In the genomic region with DNA sequence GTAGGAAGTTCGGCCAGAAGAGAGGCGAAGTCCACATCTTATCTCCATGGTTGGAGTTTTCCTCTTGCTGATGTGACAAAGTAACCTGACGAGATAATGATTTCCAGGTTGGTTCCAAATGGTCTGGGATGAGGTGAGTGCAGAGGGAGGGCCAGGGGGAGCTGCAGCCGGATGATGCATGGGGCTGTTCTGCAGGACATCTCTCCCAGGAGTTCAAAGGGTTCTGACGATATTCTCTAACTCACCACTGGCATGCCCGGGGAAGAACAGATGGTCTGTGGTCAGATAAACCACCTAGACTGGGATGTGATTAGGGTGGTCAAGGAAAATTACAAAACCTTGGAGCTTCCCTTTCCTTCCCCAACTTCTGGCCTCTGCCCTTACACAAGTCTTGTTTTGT, we compare ENCODE assay signal across 27 cellular contexts.
DNase-seq lines count a peak whose midpoint lies in the region; ATAC-seq and TF ChIP-seq lines count a peak whose summit lies in the region.
"Had no signal": no experiment of that assay in that cellular context is flagged by ENCODE, and none has a peak within 500 bp of the region (broad histone marks: within the 10 kb centered on the region; RNA-seq: fewer than 3 reads in every experiment).

No MANE protein-coding gene starts in this region.

- H3K4me1 Mint-ChIP-seq in Caco-2 (ENCODE audit: low read depth, unreplicated experiment) (peaks cover 10% of the 10 kb centered on the region), endodermal cell (peaks cover 32% of the 10 kb centered on the region), nephron (peaks cover 31% of the 10 kb centered on the region)
- H3K4me1 Mint-ChIP-seq in activated T-helper 17 cell treated with anti-CD3 and anti-CD28 coated beads, Interleukin-2, amount 50 U/mL, for 72 hours, result no peaks in the 10 kb centered on the region
- H3K4me1 Mint-ChIP-seq: activated B cell treated with CpG ODN at 0.5 μM for 24 hours; B cell; stimulated activated effector memory CD8-positive, alpha-beta T cell treated with anti-CD3 and anti-CD28 coated beads, Interleukin-12 subunit alpha, Interleukin-12 subunit beta, amount 100 ng/mL, for 72 hours had no signal

- peaks cover 32% of the 10 kb centered on the region for H3K4me1 ChIP-seq in Caco-2
- peaks cover 3% of the 10 kb centered on the region for H3K4me1 ChIP-seq in endodermal cell (ENCODE audit: control insufficient read depth, insufficient read depth, low read length)

- no peaks in the 10 kb centered on the region for H3K36me3 ChIP-seq in Caco-2 (ENCODE audit: control insufficient read depth, insufficient read depth, low read length)
- H3K36me3 ChIP-seq in endodermal cell (ENCODE audit: control insufficient read depth, insufficient read depth, low read length), result no peaks in the 10 kb centered on the region
- H3K36me3 ChIP-seq: brain microvascular endothelial cell, lower lobe of right lung had no signal

- CTCF ChIA-PET in Caco-2 (lab: Charles Lee), result no interaction called here

- H3K9me3 ChIP-seq in Caco-2 (no peaks in the 10 kb centered on the region; the same call in 1 of the 2 replicates), endodermal cell (ENCODE audit: control insufficient read depth, low read length) (no peaks in the 10 kb centered on the region)
- H3K9me3 ChIP-seq: lower lobe of right lung had no signal

- no peak for ATAC-seq in GM21529 (IDR thresholded peaks at IDR 0.05; ENCODE audit: unreplicated experiment)
- ATAC-seq in activated T-helper 17 cell treated with anti-CD3 and anti-CD28 coated beads, Interleukin-2, amount 50 U/mL, for 72 hours (replicated peaks), result no peak
- ATAC-seq: esophagus mucosa; HepG2; lower lobe of right lung; stimulated activated effector memory CD8-positive, alpha-beta T cell treated with anti-CD3 and anti-CD28 coated beads, Interleukin-12 subunit alpha, Interleukin-12 subunit beta, amount 100 ng/mL, for 72 hours had no signal

- no peaks in the 10 kb centered on the region for H3K27me3 Mint-ChIP-seq in Caco-2 (ENCODE audit: insufficient read depth, unreplicated experiment)
- peaks cover 10% of the 10 kb centered on the region for H3K27me3 Mint-ChIP-seq in endodermal cell (ENCODE audit: insufficient read depth)
- peaks cover 10% of the 10 kb centered on the region for H3K27me3 Mint-ChIP-seq in nephron (ENCODE audit: low read depth)
- H3K27me3 Mint-ChIP-seq in activated T-helper 17 cell treated with anti-CD3 and anti-CD28 coated beads, Interleukin-2, amount 50 U/mL, for 72 hours, result no peaks in the 10 kb centered on the region

- WGBS in endodermal cell (ENCODE audit: insufficient coverage in 1 of 2, insufficient read length in 1 of 2), 2 experiments, result 84 to 88% methylated on average over 2 to 6 of the region's 6 CpGs

- no peak for TF ChIP-seq CTCF in Caco-2 (IDR thresholded peaks at IDR 0.05; ENCODE audit: insufficient read depth in 1 of 2, low read depth in 1 of 2, low read length in 1 of 2, severe bottlenecking in 1 of 2, unreplicated experiment in 1 of 2)
- no peak for TF ChIP-seq CTCF in endodermal cell (conservative IDR thresholded peaks at IDR 0.05)
- TF ChIP-seq CTCF in nephron (IDR thresholded peaks at IDR 0.05; ENCODE audit: unreplicated experiment in 3 of 3), result no peak

- no peak overlapping the region for H3K27ac ChIP-seq in endodermal cell (ENCODE audit: low read depth, low read length)
- H3K27ac ChIP-seq: brain microvascular endothelial cell, lower lobe of right lung had no signal

- peak overlapping the region; percentile 15 for H3K27ac Mint-ChIP-seq in Caco-2 (ENCODE audit: unreplicated experiment)
- H3K27ac Mint-ChIP-seq in endodermal cell, result peak overlapping the region; percentile 60
- peak overlapping the region in 2 of 3 experiments; percentile 5 to 13 for H3K27ac Mint-ChIP-seq in nephron
- no peak overlapping the region for H3K27ac Mint-ChIP-seq in activated T-helper 17 cell treated with anti-CD3 and anti-CD28 coated beads, Interleukin-2, amount 50 U/mL, for 72 hours
- H3K27ac Mint-ChIP-seq: activated B cell treated with CpG ODN at 0.5 μM for 24 hours; activated naive CD8-positive, alpha-beta T cell; B cell; stimulated activated effector memory CD8-positive, alpha-beta T cell treated with anti-CD3 and anti-CD28 coated beads, Interleukin-12 subunit alpha, Interleukin-12 subunit beta, amount 100 ng/mL, for 72 hours had no signal

- H3K36me3 Mint-ChIP-seq in Caco-2 (ENCODE audit: insufficient read depth, unreplicated experiment) (peaks cover 13% of the 10 kb centered on the region), endodermal cell (ENCODE audit: low read depth) (no peaks in the 10 kb centered on the region), nephron (ENCODE audit: low read depth) (no peaks in the 10 kb centered on the region)
- no peaks in the 10 kb centered on the region for H3K36me3 Mint-ChIP-seq in activated T-helper 17 cell treated with anti-CD3 and anti-CD28 coated beads, Interleukin-2, amount 50 U/mL, for 72 hours (ENCODE audit: low read depth)
- H3K36me3 Mint-ChIP-seq: activated naive CD8-positive, alpha-beta T cell; stimulated activated effector memory CD8-positive, alpha-beta T cell treated with anti-CD3 and anti-CD28 coated beads, Interleukin-12 subunit alpha, Interleukin-12 subunit beta, amount 100 ng/mL, for 72 hours had no signal

- DNase-seq in Caco-2, result peak; percentile 26 to 56
- DNase-seq in RPMI7951 (ENCODE audit: low read depth), result peak; percentile 99
- no peak for DNase-seq in endodermal cell
- no peak for DNase-seq in C1 segment of cervical spinal cord (lab: John Stamatoyannopoulos, UW)
- no peak for DNase-seq in stimulated activated CD4-positive, alpha-beta T cell treated with anti-CD3 and anti-CD28 coated beads, Interleukin-4, amount 100 ng/mL, for 24 hours
- DNase-seq: activated B cell treated with CpG ODN at 0.5 μM for 24 hours; brain microvascular endothelial cell; DMS53; effector memory CD4-positive, alpha-beta T cell; GF-D8; H7; hypothalamus; lower lobe of right lung; NCI-H1092; NCI-H187 treated with DMSO at 0.1 percent for 48 hours; NCI-H748 treated with DMSO at 0.1 percent for 48 hours; nucleus accumbens; substantia nigra; T-helper 9 cell had no signal

- H3K4me3 ChIP-seq in Caco-2 (ENCODE audit: low read depth, low read length) (no peak overlapping the region), endodermal cell (ENCODE audit: low read length) (no peak overlapping the region)
- H3K4me3 ChIP-seq: lower lobe of right lung had no signal

- H3K4me3 Mint-ChIP-seq in Caco-2 (ENCODE audit: unreplicated experiment), result peak overlapping the region; percentile 17
- no peak overlapping the region for H3K4me3 Mint-ChIP-seq in endodermal cell
- H3K4me3 Mint-ChIP-seq in nephron, result no peak overlapping the region
- no peak overlapping the region for H3K4me3 Mint-ChIP-seq in activated T-helper 17 cell treated with anti-CD3 and anti-CD28 coated beads, Interleukin-2, amount 50 U/mL, for 72 hours
- H3K4me3 Mint-ChIP-seq: activated B cell treated with CpG ODN at 0.5 μM for 24 hours; activated naive CD8-positive, alpha-beta T cell; B cell; stimulated activated effector memory CD8-positive, alpha-beta T cell treated with anti-CD3 and anti-CD28 coated beads, Interleukin-12 subunit alpha, Interleukin-12 subunit beta, amount 100 ng/mL, for 72 hours had no signal

- no TSS peak for BruUV-seq in Caco-2 (replicated peaks; lab: Mats Ljungman, UMichigan)

- POLR2A ChIA-PET in Caco-2 (lab: Charles Lee), result no interaction called here

- H3K27me3 ChIP-seq in Caco-2 (replicated peaks; ENCODE audit: control insufficient read depth, insufficient read depth, low read length) (no peaks in the 10 kb centered on the region), endodermal cell (ENCODE audit: control insufficient read depth, insufficient read depth, low read length, poor library complexity, severe bottlenecking) (no peaks in the 10 kb centered on the region)
- H3K27me3 ChIP-seq: brain microvascular endothelial cell had no signal

- H3K9ac ChIP-seq in endodermal cell (ENCODE audit: extremely low read depth, low read length, poor library complexity, severe bottlenecking), result no peak overlapping the region

- intact Hi-C loops in Caco-2 (cut with micrococcal nuclease; ENCODE audit: unreplicated experiment), result no loop called here

- H3K9me3 Mint-ChIP-seq in Caco-2 (ENCODE audit: unreplicated experiment) (peaks cover 12% of the 10 kb centered on the region), endodermal cell (no peaks in the 10 kb centered on the region), nephron (no peaks in the 10 kb centered on the region)
- H3K9me3 Mint-ChIP-seq in activated T-helper 17 cell treated with anti-CD3 and anti-CD28 coated beads, Interleukin-2, amount 50 U/mL, for 72 hours, result peaks cover 5% of the 10 kb centered on the region
- H3K9me3 Mint-ChIP-seq: activated B cell treated with CpG ODN at 0.5 μM for 24 hours had no signal

Comparison
In these comparisons a context has a peak if more than half of its experiments do, and no peak if none do; other contexts are left out.
1. DNase-seq: peak in Caco-2 (2 of 2) and RPMI7951 (single experiment); none in endodermal cell (single experiment), C1 segment of cervical spinal cord (0 of 14) and stimulated activated CD4-positive, alpha-beta T cell treated with anti-CD3 and anti-CD28 coated beads, Interleukin-4, amount 100 ng/mL, for 24 hours (single experiment).